Comparison of ENCODE assay signal across 22 cellular contexts in the genomic region with DNA sequence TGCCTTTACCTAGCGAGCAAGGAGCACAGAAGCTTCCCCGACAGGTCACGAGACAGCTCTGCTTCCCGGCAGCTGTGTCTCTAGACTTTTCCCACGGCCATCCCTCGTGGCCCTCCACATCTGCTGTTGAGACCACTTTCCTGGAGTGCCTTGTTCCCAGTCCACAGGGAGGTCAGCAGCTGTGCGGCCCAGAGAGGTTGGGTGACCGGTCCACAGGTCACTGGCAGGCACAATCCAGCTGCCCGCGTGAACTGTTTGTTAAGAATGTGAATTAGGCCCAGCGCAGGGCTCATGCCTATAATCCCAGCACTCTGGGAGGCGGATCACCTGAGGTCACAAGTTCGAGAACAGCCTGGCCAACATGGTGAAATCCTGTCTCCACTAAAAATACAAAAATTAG.
"Had no signal": no experiment of that assay in that cellular context is flagged by ENCODE, and none has a peak within 500 bp of the region (broad histone marks: within the 10 kb centered on the region; RNA-seq: fewer than 3 reads in every experiment).

No MANE protein-coding gene starts in this region.

- H3K4me3 ChIP-seq: colonic mucosa, esophagus squamous epithelium, ovary, psoas muscle, transverse colon, upper lobe of right lung, uterus had no signal

- H3K36me3 ChIP-seq: colonic mucosa, neutrophil, ovary, transverse colon, upper lobe of right lung, uterus had no signal

- H3K27me3 Mint-ChIP-seq: central memory CD8-positive, alpha-beta T cell; dendritic cell treated with granulocyte-macrophage colony-stimulating factor and Interleukin-4, amounts not matched to agents 40 ng/mL and 50 ng/mL, for 4 days; effector memory CD8-positive, alpha-beta T cell; naive thymus-derived CD4-positive, alpha-beta T cell; stimulated activated naive B cell treated with anti-CD40 and anti-IgM and Interleukin-4, amounts not matched to agents 10 μg/mL and 1 μg/mL and 100 μg/mL, for 72 hours; stimulated activated naive CD8-positive, alpha-beta T cell treated with anti-CD3 and anti-CD28 coated beads, Interleukin-15, Interleukin-2, amounts not matched to agents 100 ng/mL and 50 ng/mL, for 24 hours had no signal

- H3K4me1 ChIP-seq: colonic mucosa, esophagus squamous epithelium, transverse colon, upper lobe of right lung, uterus had no signal

- H3K9me3 ChIP-seq: colonic mucosa, esophagus squamous epithelium, neutrophil, ovary, psoas muscle, transverse colon, upper lobe of right lung, uterus had no signal

- ATAC-seq: effector memory CD8-positive, alpha-beta T cell; naive thymus-derived CD4-positive, alpha-beta T cell; psoas muscle; stimulated activated naive B cell treated with anti-CD40 and anti-IgM and Interleukin-4, amounts not matched to agents 10 μg/mL and 1 μg/mL and 100 μg/mL, for 72 hours; upper lobe of right lung had no signal

- H3K27me3 ChIP-seq: colonic mucosa, esophagus squamous epithelium, neutrophil, ovary, transverse colon, upper lobe of right lung, uterus had no signal

- H3K36me3 Mint-ChIP-seq: immature natural killer cell had no signal

- H3K27ac Mint-ChIP-seq: dendritic cell treated with granulocyte-macrophage colony-stimulating factor and Interleukin-4, amounts not matched to agents 40 ng/mL and 50 ng/mL, for 4 days; effector memory CD8-positive, alpha-beta T cell; immature natural killer cell; naive thymus-derived CD4-positive, alpha-beta T cell; stimulated activated naive B cell treated with anti-CD40 and anti-IgM and Interleukin-4, amounts not matched to agents 10 μg/mL and 1 μg/mL and 100 μg/mL, for 72 hours; stimulated activated naive CD8-positive, alpha-beta T cell treated with anti-CD3 and anti-CD28 coated beads, Interleukin-15, Interleukin-2, amounts not matched to agents 100 ng/mL and 50 ng/mL, for 24 hours had no signal

- H3K4me1 Mint-ChIP-seq: central memory CD8-positive, alpha-beta T cell; immature natural killer cell had no signal

- H3K4me3 Mint-ChIP-seq: central memory CD8-positive, alpha-beta T cell; dendritic cell treated with granulocyte-macrophage colony-stimulating factor and Interleukin-4, amounts not matched to agents 40 ng/mL and 50 ng/mL, for 4 days; effector memory CD8-positive, alpha-beta T cell; immature natural killer cell; naive thymus-derived CD4-positive, alpha-beta T cell; stimulated activated naive B cell treated with anti-CD40 and anti-IgM and Interleukin-4, amounts not matched to agents 10 μg/mL and 1 μg/mL and 100 μg/mL, for 72 hours; stimulated activated naive CD8-positive, alpha-beta T cell treated with anti-CD3 and anti-CD28 coated beads, Interleukin-15, Interleukin-2, amounts not matched to agents 100 ng/mL and 50 ng/mL, for 24 hours had no signal

- DNase-seq: colonic mucosa; effector memory CD8-positive, alpha-beta T cell; erythroblast; esophagus squamous epithelium; immature natural killer cell; islet precursor cell; mesendoderm; midbrain; naive thymus-derived CD4-positive, alpha-beta T cell; ovary; psoas muscle; small intestine; stimulated activated CD4-positive, alpha-beta T cell treated with anti-CD3 and anti-CD28 coated beads, Interleukin-15, amount 100 ng/mL, for 24 hours; stimulated activated CD4-positive, alpha-beta T cell treated with anti-CD3 and anti-CD28 coated beads, Interleukin-2, amount 100 ng/mL, for 48 hours; stimulated activated naive B cell treated with anti-CD40 and anti-IgM and Interleukin-4, amounts not matched to agents 10 μg/mL and 1 μg/mL and 100 μg/mL, for 72 hours; transverse colon; upper lobe of right lung; uterus had no signal

- H3K9me3 Mint-ChIP-seq: central memory CD8-positive, alpha-beta T cell; dendritic cell treated with granulocyte-macrophage colony-stimulating factor and Interleukin-4, amounts not matched to agents 40 ng/mL and 50 ng/mL, for 4 days; effector memory CD8-positive, alpha-beta T cell; immature natural killer cell; naive thymus-derived CD4-positive, alpha-beta T cell; stimulated activated naive CD8-positive, alpha-beta T cell treated with anti-CD3 and anti-CD28 coated beads, Interleukin-15, Interleukin-2, amounts not matched to agents 100 ng/mL and 50 ng/mL, for 24 hours had no signal

- H3K27ac ChIP-seq: colonic mucosa, esophagus squamous epithelium, neutrophil, ovary, psoas muscle, transverse colon, upper lobe of right lung, uterus had no signal
